Comparison of ENCODE assay signal across 8 cellular contexts in genomic region chr9:99103909-99104458, GRCh38. TPM values are rescaled to one million over a fixed set of nuclear protein-coding genes. Genes with fewer than 3 reads are reported as not detected.
DNase-seq lines count a peak whose midpoint lies in the region; ATAC-seq and TF ChIP-seq lines count a peak whose summit lies in the region.

No MANE protein-coding gene starts in this region.

- H3K27ac Mint-ChIP-seq in activated CD8-positive, alpha-beta memory T cell treated with anti-CD3 and anti-CD28 coated beads, Interleukin-2, amount 10 ng/mL, durations not matched to agents 7 days and 5 days, result peak overlapping the region; percentile 88

- no peak for ATAC-seq in activated CD8-positive, alpha-beta memory T cell treated with anti-CD3 and anti-CD28 coated beads, Interleukin-2, amount 10 ng/mL, durations not matched to agents 7 days and 5 days

- no peak for TF ChIP-seq POLR2A in spleen (IDR thresholded peaks at IDR 0.05)

- no peaks in the 10 kb centered on the region for H3K27me3 ChIP-seq in ascending aorta
- peaks cover 24% of the 10 kb centered on the region for H3K27me3 ChIP-seq in iPS-18a (ENCODE audit: control insufficient read depth, insufficient read depth, low read length)
- no peaks in the 10 kb centered on the region for H3K27me3 ChIP-seq in spleen (replicated peaks in 1 of 7)

- peak overlapping the region; percentile 92 to 95 for H3K27ac ChIP-seq in ascending aorta
- no peak overlapping the region for H3K27ac ChIP-seq in iPS-18a (ENCODE audit: low read length)
- H3K27ac ChIP-seq in spleen, result peak overlapping the region; percentile 32 to 98 (median 93)

- no peaks in the 10 kb centered on the region for H3K27me3 Mint-ChIP-seq in activated CD8-positive, alpha-beta memory T cell treated with anti-CD3 and anti-CD28 coated beads, Interleukin-2, amount 10 ng/mL, durations not matched to agents 7 days and 5 days

- intact Hi-C loops in ascending aorta (cut with DNase I) (loop anchor here (1.0 to 10.0 kb wide), 5 partner anchors 33 to 717 kb away; partner anchors contain the start of genes ALG2, NR4A3 and SEC61B), spleen (cut with DNase I; ENCODE audit: low total_unique reads) (no loop called here)

- no peak for DNase-seq in activated CD8-positive, alpha-beta memory T cell treated with anti-CD3 and anti-CD28 coated beads, Interleukin-2, amount 10 ng/mL, durations not matched to agents 7 days and 5 days
- no peak for DNase-seq in activated CD8-positive, alpha-beta memory T cell treated with anti-CD3 and anti-CD28 coated beads for 24 hours
- DNase-seq in ascending aorta (ENCODE audit: low spot score in 2 of 2) (peak in 1 of 2 donors; percentile 79), spleen (peak; percentile 83), SW 1271 (lab: John Stamatoyannopoulos, UW) (no peak), NCI-H69 (lab: John Stamatoyannopoulos, UW) (no peak), HT-29 (ENCODE audit: low spot score) (no peak)

- peak overlapping the region; percentile 78 for H3K4me3 Mint-ChIP-seq in activated CD8-positive, alpha-beta memory T cell treated with anti-CD3 and anti-CD28 coated beads, Interleukin-2, amount 10 ng/mL, durations not matched to agents 7 days and 5 days

- H3K9me3 ChIP-seq in ascending aorta, result no peaks in the 10 kb centered on the region
- no peaks in the 10 kb centered on the region for H3K9me3 ChIP-seq in iPS-18a (ENCODE audit: control insufficient read depth, low read depth, low read length)
- peaks cover 0 to 6% (median 0%) of the 10 kb centered on the region in 8 donors for H3K9me3 ChIP-seq in spleen

- H3K36me3 ChIP-seq in ascending aorta (no peaks in the 10 kb centered on the region), iPS-18a (ENCODE audit: control insufficient read depth, low read depth, low read length) (no peaks in the 10 kb centered on the region), spleen (no peaks in the 10 kb centered on the region)

- H3K4me3 ChIP-seq in ascending aorta, result peak overlapping the region; percentile 82 to 87
- H3K4me3 ChIP-seq in iPS-18a (ENCODE audit: low read length), result peak overlapping the region; percentile 78
- H3K4me3 ChIP-seq in spleen, result peak overlapping the region; percentile 29 to 76 (median 70)

- TF ChIP-seq CTCF in ascending aorta (IDR thresholded peaks at IDR 0.05), result no peak
- TF ChIP-seq CTCF in spleen (IDR thresholded peaks at IDR 0.05 in 8 of 11, conservative IDR thresholded peaks at IDR 0.05 in 3 of 11), result no peak

- WGBS in spleen, 5 donors, result 13 to 16% (median 14%) methylated on average over 14 of the region's 14 CpGs

- peaks cover 38% of the 10 kb centered on the region for H3K36me3 Mint-ChIP-seq in activated CD8-positive, alpha-beta memory T cell treated with anti-CD3 and anti-CD28 coated beads, Interleukin-2, amount 10 ng/mL, durations not matched to agents 7 days and 5 days

- peak overlapping the region; percentile 41 for H3K9ac ChIP-seq in iPS-18a (ENCODE audit: low read length)

- H3K4me1 Mint-ChIP-seq in activated CD8-positive, alpha-beta memory T cell treated with anti-CD3 and anti-CD28 coated beads, Interleukin-2, amount 10 ng/mL, durations not matched to agents 7 days and 5 days, result peaks cover 67% of the 10 kb centered on the region

- H3K9me3 Mint-ChIP-seq in activated CD8-positive, alpha-beta memory T cell treated with anti-CD3 and anti-CD28 coated beads, Interleukin-2, amount 10 ng/mL, durations not matched to agents 7 days and 5 days (ENCODE audit: low read depth), result peaks cover 9% of the 10 kb centered on the region

- CTCF ChIA-PET in activated CD8-positive, alpha-beta memory T cell treated with anti-CD3 and anti-CD28 coated beads, Interleukin-2, amount 10 ng/mL, durations not matched to agents 7 days and 5 days (lab: Charles Lee), result interaction anchor here (0.9 to 5.3 kb wide), 21 partner anchors 10 to 108 kb away, joined by 3 to 43 read pairs (median 6); no protein-coding TSS in a partner anchor

- H3K4me1 ChIP-seq in ascending aorta (peaks cover 0 to 33% of the 10 kb centered on the region in 2 donors), iPS-18a (ENCODE audit: control insufficient read depth, low read depth, low read length) (peaks cover 20% of the 10 kb centered on the region), spleen (peaks cover 23 to 48% (median 43%) of the 10 kb centered on the region in 6 donors)

RNA-seq across cellular contexts. Expression of gene TGFBR1, which starts 0.9 kb away (rescaled TPM):
- 10 to 100 TPM; 72.5 to 78.0 TPM for total RNA-seq in activated CD8-positive, alpha-beta memory T cell treated with anti-CD3 and anti-CD28 coated beads, Interleukin-2, amount 10 ng/mL, durations not matched to agents 7 days and 5 days
- total RNA-seq in ascending aorta, result 13.9 TPM
- total RNA-seq in spleen, result 10 to 100 TPM; 33.5 to 60.8 (median 55.8) TPM
- polyA plus RNA-seq in spleen, result 10 to 100 TPM in 2 of 3 donors, 1 to 10 TPM in 1; 8.9 to 12.8 (median 10.1) TPM
- total RNA-seq in HT-29 (2014; rRNA removed; shearing (Covaris generic)), result 4.7 and 4.9 TPM in 2 replicates
